Comparison of ENCODE assay signal across 26 cellular contexts in genomic region chr1:42223036-42223435, GRCh38. TPM values are rescaled to one million over a fixed set of nuclear protein-coding genes. Genes with fewer than 3 reads are reported as not detected.
"Had no signal": no experiment of that assay in that cellular context is flagged by ENCODE, and none has a peak within 500 bp of the region (broad histone marks: within the 10 kb centered on the region; RNA-seq: fewer than 3 reads in every experiment).

No MANE protein-coding gene starts in this region.

- H3K4me1 ChIP-seq: colonic mucosa, esophagus squamous epithelium, prostate gland had no signal

- H3K36me3 Mint-ChIP-seq: WTC11 had no signal

- H3K36me3 ChIP-seq: colonic mucosa, gastrocnemius medialis, neutrophil, ovary, prostate gland had no signal

- H3K9me3 ChIP-seq: colonic mucosa, esophagus squamous epithelium, gastrocnemius medialis, neutrophil, ovary, prostate gland, spleen had no signal

- H3K9me3 Mint-ChIP-seq: activated CD4-positive, alpha-beta memory T cell treated with anti-CD3 and anti-CD28 coated beads for 36 hours; effector memory CD8-positive, alpha-beta T cell; nephron had no signal

- DNase-seq: activated CD4-positive, alpha-beta memory T cell treated with anti-CD3 and anti-CD28 coated beads for 36 hours; activated CD4-positive, alpha-beta T cell treated with anti-CD3 and anti-CD28 coated beads for 36 hours; activated effector memory CD4-positive, alpha-beta T cell treated with anti-CD3 and anti-CD28 coated beads, Interleukin-2, amount 50 U/mL, for 16 hours; activated naive CD4-positive, alpha-beta T cell treated with anti-CD3 and anti-CD28 coated beads, Interleukin-2, amount 10 ng/mL, durations not matched to agents 7 days and 5 days; colonic mucosa; dorsolateral prefrontal cortex; effector memory CD8-positive, alpha-beta T cell; esophagus squamous epithelium; gastrocnemius medialis; hypothalamus; ovary; spleen; stimulated activated CD4-positive, alpha-beta T cell treated with anti-CD3 and anti-CD28 coated beads, Interleukin-4, amount 100 ng/mL, for 1 hour; stimulated activated naive CD8-positive, alpha-beta T cell treated with anti-CD3 and anti-CD28 coated beads, Interleukin-15, Interleukin-2, amounts not matched to agents 100 U/mL and 50 U/mL, for 24 hours; T-helper 1 cell; T-helper 9 cell had no signal

- H3K27ac Mint-ChIP-seq: activated CD4-positive, alpha-beta memory T cell treated with anti-CD3 and anti-CD28 coated beads for 36 hours; activated CD4-positive, alpha-beta T cell treated with anti-CD3 and anti-CD28 coated beads for 36 hours; activated naive CD4-positive, alpha-beta T cell treated with anti-CD3 and anti-CD28 coated beads, Interleukin-2, amount 10 ng/mL, durations not matched to agents 7 days and 5 days; nephron had no signal

- H3K27ac ChIP-seq: colonic mucosa, dorsolateral prefrontal cortex, esophagus squamous epithelium, gastrocnemius medialis, neutrophil, ovary, prostate gland, spleen had no signal

- FAIRE-seq: islet of Langerhans had no signal

- H3K27me3 Mint-ChIP-seq: activated CD4-positive, alpha-beta memory T cell treated with anti-CD3 and anti-CD28 coated beads for 36 hours; activated CD4-positive, alpha-beta T cell treated with anti-CD3 and anti-CD28 coated beads for 36 hours; activated naive CD4-positive, alpha-beta T cell treated with anti-CD3 and anti-CD28 coated beads, Interleukin-2, amount 10 ng/mL, durations not matched to agents 7 days and 5 days; effector memory CD8-positive, alpha-beta T cell had no signal

- H3K4me3 ChIP-seq: colonic mucosa, dorsolateral prefrontal cortex, esophagus squamous epithelium, gastrocnemius medialis, ovary, prostate gland, spleen had no signal

- H3K4me3 Mint-ChIP-seq: activated CD4-positive, alpha-beta memory T cell treated with anti-CD3 and anti-CD28 coated beads for 36 hours; activated CD4-positive, alpha-beta T cell treated with anti-CD3 and anti-CD28 coated beads for 36 hours; activated naive CD4-positive, alpha-beta T cell treated with anti-CD3 and anti-CD28 coated beads, Interleukin-2, amount 10 ng/mL, durations not matched to agents 7 days and 5 days; effector memory CD8-positive, alpha-beta T cell; nephron; WTC11 had no signal

- H3K27me3 ChIP-seq: colonic mucosa, dorsolateral prefrontal cortex, esophagus squamous epithelium, gastrocnemius medialis, neutrophil, ovary, spleen had no signal

RNA-seq across cellular contexts. Expression of gene GUCA2A, which starts 58.5 kb away (rescaled TPM):
- total RNA-seq: activated CD4-positive, alpha-beta memory T cell treated with anti-CD3 and anti-CD28 coated beads for 36 hours; activated CD4-positive, alpha-beta T cell treated with anti-CD3 and anti-CD28 coated beads for 36 hours; astrocyte; dorsolateral prefrontal cortex; esophagus squamous epithelium; liver; mononuclear cell; myocyte; prostate gland; spleen; ureter; WTC11 had no signal
- polyA plus RNA-seq: liver, ovary, spleen had no signal
